1 cellular context compared by ENCODE assay signal in genomic region chr6:27867051-27867940, GRCh38.
TF ChIP-seq lines count a peak whose summit lies in the region.

No MANE protein-coding gene starts in this region.

TF ChIP-seq in K562, 482 proteins besides CTCF, POLR2A, EP300 and RAD21 (continued from another document and continues in another):
- no peak for TF ChIP-seq CHD7 (IDR thresholded peaks at IDR 0.05; ENCODE audit: low read depth, low read length)
- TF ChIP-seq ZNF175 (CRISPR knock-in tag; IDR thresholded peaks at IDR 0.05; ENCODE audit: low read depth): no peak
- TF ChIP-seq SETDB1 (IDR thresholded peaks at IDR 0.05; ENCODE audit: low read length): no peak
- TF ChIP-seq ZNF717 (CRISPR knock-in tag; IDR thresholded peaks at IDR 0.05): no peak
- TF ChIP-seq KDM5B (IDR thresholded peaks at IDR 0.05; ENCODE audit: insufficient replicate concordance, low read depth, low read length): peak; percentile 83
- no peak for TF ChIP-seq CSDE1 (IDR thresholded peaks at IDR 0.05)
- TF ChIP-seq RNF2 (IDR thresholded peaks at IDR 0.05): peak; percentile 25; the same call in 1 of the 2 replicates
- no peak for TF ChIP-seq RREB1 (CRISPR knock-in tag; IDR thresholded peaks at IDR 0.05)
- no peak for TF ChIP-seq MAZ (CRISPR knock-in tag; conservative IDR thresholded peaks at IDR 0.05 in 1 of 2, IDR thresholded peaks at IDR 0.05 in 1 of 2)
- no peak for TF ChIP-seq CBFA2T3 (IDR thresholded peaks at IDR 0.05)
- no peak for TF ChIP-seq GABPA (tag; conservative IDR thresholded peaks at IDR 0.05; ENCODE audit: low read depth)
- TF ChIP-seq SMARCA4 (IDR thresholded peaks at IDR 0.05): no peak
- TF ChIP-seq NFYB (IDR thresholded peaks at IDR 0.05; ENCODE audit: extremely low read depth, insufficient read length): peak; percentile 49
- TF ChIP-seq DMBX1 (CRISPR knock-in tag; IDR thresholded peaks at IDR 0.05; ENCODE audit: borderline replicate concordance): no peak
- TF ChIP-seq XRCC3 (IDR thresholded peaks at IDR 0.05): no peak
- TF ChIP-seq EZH2 (IDR thresholded peaks at IDR 0.05; ENCODE audit: borderline replicate concordance, low read depth, low read length): no peak
- TF ChIP-seq NCOA6 (IDR thresholded peaks at IDR 0.05): no peak
- TF ChIP-seq ZNF444 (CRISPR knock-in tag; IDR thresholded peaks at IDR 0.05): no peak
- no peak for TF ChIP-seq STAG1 (CRISPR knock-in tag; IDR thresholded peaks at IDR 0.05; ENCODE audit: borderline replicate concordance)
- no peak for TF ChIP-seq NKRF (IDR thresholded peaks at IDR 0.05; ENCODE audit: borderline replicate concordance)
- TF ChIP-seq CTBP1 (IDR thresholded peaks at IDR 0.05; ENCODE audit: borderline replicate concordance): no peak
- TF ChIP-seq ELF4 (CRISPR knock-in tag; IDR thresholded peaks at IDR 0.05): no peak
- no peak for TF ChIP-seq CBX5 (IDR thresholded peaks at IDR 0.05; ENCODE audit: borderline replicate concordance, low read depth)
- TF ChIP-seq NCOA1 (IDR thresholded peaks at IDR 0.05; ENCODE audit: low read depth): no peak
- TF ChIP-seq UBTF (IDR thresholded peaks at IDR 0.05; ENCODE audit: borderline replicate concordance in 1 of 2, low read depth in 2 of 2, low read length in 2 of 2): peak in 1 of 2 experiments; percentile 93; a peak in 2 of 4 replicates
- no peak for TF ChIP-seq ZNF584 (CRISPR knock-in tag; IDR thresholded peaks at IDR 0.05; ENCODE audit: low read depth)
- TF ChIP-seq ZNF134 (CRISPR knock-in tag; conservative IDR thresholded peaks at IDR 0.05): no peak
- TF ChIP-seq POLR2H (tag; IDR thresholded peaks at IDR 0.05; ENCODE audit: low read depth): peak; percentile 94
- peak; percentile 92 for TF ChIP-seq THRAP3 (IDR thresholded peaks at IDR 0.05; ENCODE audit: borderline replicate concordance)
- no peak for TF ChIP-seq TAF15 (IDR thresholded peaks at IDR 0.05; ENCODE audit: low read depth, low read length)
- no peak for TF ChIP-seq FUS (optimal IDR thresholded peaks at IDR 0.05; ENCODE audit: low read depth, low read length)
- TF ChIP-seq E2F4 (CRISPR knock-in tag; IDR thresholded peaks at IDR 0.05; ENCODE audit: low read depth): no peak
- TF ChIP-seq POLR3A (IDR thresholded peaks at IDR 0.05; ENCODE audit: borderline replicate concordance, extremely low read depth, insufficient read depth, insufficient read length): no peak
- no peak for TF ChIP-seq ATF2 (CRISPR knock-in tag; IDR thresholded peaks at IDR 0.05)
- TF ChIP-seq SMARCE1 (IDR thresholded peaks at IDR 0.05): no peak
- no peak for TF ChIP-seq ZNF384 (IDR thresholded peaks at IDR 0.05; ENCODE audit: low read depth, low read length)
